9 cellular contexts compared by ENCODE assay signal in genomic region chr15:47961401-47962090, GRCh38.
A peak's percentile ranks its signal among the peaks of the same experiment; 100 is the strongest.
DNase-seq lines count a peak whose midpoint lies in the region; ATAC-seq and TF ChIP-seq lines count a peak whose summit lies in the region.
"Had no signal": no experiment of that assay in that cellular context is flagged by ENCODE, and none has a peak within 500 bp of the region (broad histone marks: within the 10 kb centered on the region; RNA-seq: fewer than 3 reads in every experiment).

No MANE protein-coding gene starts in this region.

- H3K14ac ChIP-seq in H9 (ENCODE audit: insufficient read depth, low read length), result no peak overlapping the region

- H4K91ac ChIP-seq in H9 (ENCODE audit: insufficient read length, low read depth, low read length), result no peak overlapping the region

- H3T11ph ChIP-seq in H9 (ENCODE audit: low read length), result no peak overlapping the region

- H3K4me2 ChIP-seq in mammary epithelial cell (ENCODE audit: insufficient read depth, low read depth, low read length) (no peak overlapping the region), H9 (ENCODE audit: insufficient read depth, insufficient read length, low read length) (no peak overlapping the region)

- no peak overlapping the region for H3K4me3 Mint-ChIP-seq in dendritic cell treated with granulocyte-macrophage colony-stimulating factor and Interleukin-4, amounts not matched to agents 40 ng/mL and 50 ng/mL, for 4 days
- H3K4me3 Mint-ChIP-seq in H9, result no peak overlapping the region

- H2BK5ac ChIP-seq in H9 (ENCODE audit: insufficient read length, low read length), result no peak overlapping the region

- no peak overlapping the region for H4K5ac ChIP-seq in H9 (ENCODE audit: insufficient read length, low read depth, low read length)

- no peak overlapping the region for H2BK120ac ChIP-seq in H9 (ENCODE audit: low read depth, low read length, poor library complexity, severe bottlenecking)

- H3K4me3 ChIP-seq in mammary epithelial cell (replicated peaks in 1 of 3; ENCODE audit: insufficient read depth in 1 of 3, low read depth in 2 of 3, low read length in 3 of 3), result no peak overlapping the region

- TF ChIP-seq CTCF in mammary epithelial cell (conservative IDR thresholded peaks at IDR 0.05 in 1 of 2, IDR thresholded peaks at IDR 0.05 in 1 of 2; ENCODE audit: extremely low read depth in 1 of 2, insufficient read depth in 1 of 2, low read depth in 1 of 2, low read length in 2 of 2) (no peak), H9 (conservative IDR thresholded peaks at IDR 0.05) (no peak)

- DNase-seq in OCI-M2 (lab: John Stamatoyannopoulos, UW; ENCODE audit: unreplicated experiment), result no peak
- no peak for DNase-seq in mammary epithelial cell
- DNase-seq in DMS 273 (lab: John Stamatoyannopoulos, UW; ENCODE audit: unreplicated experiment), result no peak
- DNase-seq in H9, result no peak
- DNase-seq: aorta had no signal

- H2AFZ ChIP-seq in mammary epithelial cell (ENCODE audit: low read depth, low read length) (no peak overlapping the region), H9 (ENCODE audit: low read length) (no peak overlapping the region)

- H3K36me3 ChIP-seq in mammary epithelial cell (ENCODE audit: insufficient read depth, low read length), result no peaks in the 10 kb centered on the region

- H3K18ac ChIP-seq in H9 (ENCODE audit: insufficient read length, low read depth, low read length), result no peak overlapping the region

- no peaks in the 10 kb centered on the region for H3K9me3 Mint-ChIP-seq in dendritic cell treated with granulocyte-macrophage colony-stimulating factor and Interleukin-4, amounts not matched to agents 40 ng/mL and 50 ng/mL, for 4 days
- H3K9me3 Mint-ChIP-seq in H9, result no peaks in the 10 kb centered on the region

- H3K9me3 ChIP-seq in mammary epithelial cell (replicated peaks; ENCODE audit: insufficient read depth, low read length) (no peaks in the 10 kb centered on the region), H9 (ENCODE audit: control insufficient read depth, low read depth, low read length) (no peaks in the 10 kb centered on the region)

- H2BK20ac ChIP-seq in H9 (ENCODE audit: low read depth, low read length, poor library complexity, severe bottlenecking), result no peak overlapping the region

- H3K4me1 Mint-ChIP-seq in dendritic cell treated with granulocyte-macrophage colony-stimulating factor and Interleukin-4, amounts not matched to agents 40 ng/mL and 50 ng/mL, for 4 days (ENCODE audit: low read depth), result peaks cover 31% of the 10 kb centered on the region
- peaks cover 24 to 27% of the 10 kb centered on the region in 2 experiments for H3K4me1 Mint-ChIP-seq in H9

- H3K27ac ChIP-seq in mammary epithelial cell (ENCODE audit: insufficient read depth, low read depth, low read length), result no peak overlapping the region
- H3K27ac ChIP-seq in H9 (ENCODE audit: insufficient read length, low read depth, low read length), result no peak overlapping the region

- no peaks in the 10 kb centered on the region for H3K4me1 ChIP-seq in mammary epithelial cell (ENCODE audit: insufficient read depth, low read length)
- H3K4me1 ChIP-seq in H9 (ENCODE audit: insufficient read depth, low read length), result no peaks in the 10 kb centered on the region

- dilution Hi-C loops in mammary epithelial cell (cut with HindIII; ENCODE audit: low sequenced_read_pairs), result loop anchor here (25.0 kb wide), 1 partner anchor 774 kb away; no protein-coding TSS in a partner anchor

- H3K79me1 ChIP-seq in H9 (ENCODE audit: insufficient read depth, low read depth, low read length, poor library complexity, severe bottlenecking), result no peaks in the 10 kb centered on the region

- 71% methylated on average over 9 of the region's 9 CpGs for WGBS in mammary epithelial cell (ENCODE audit: low coverage, missing lambda C conversion rate)
- no CpG with 5 or more reads among the region's 9 CpGs for WGBS in H9 (ENCODE audit: extremely low coverage, insufficient read length, low lambda C conversion rate)

- no peak overlapping the region for H4K8ac ChIP-seq in H9 (replicated peaks; ENCODE audit: insufficient read length, low read depth, low read length)

- H3K4ac ChIP-seq in H9 (ENCODE audit: low read depth, low read length), result no peak overlapping the region

- no peak overlapping the region for H3K56ac ChIP-seq in H9 (ENCODE audit: insufficient read length, low read depth, low read length)

- peak overlapping the region; percentile 46 for H3K27ac Mint-ChIP-seq in dendritic cell treated with granulocyte-macrophage colony-stimulating factor and Interleukin-4, amounts not matched to agents 40 ng/mL and 50 ng/mL, for 4 days
- H3K27ac Mint-ChIP-seq in H9, result no peak overlapping the region

- in situ Hi-C loops in mammary epithelial cell (cut with MboI; ENCODE audit: low sequenced_read_pairs in 2 of 2), result loop anchor here in 1 of 2 donors (25.0 kb wide), 1 partner anchor 449 kb away; no protein-coding TSS in a partner anchor

- CTCF ChIA-PET in mammary epithelial cell (lab: Charles Lee; ENCODE audit: low non-redundant PET), result no interaction called here

- intact Hi-C loops in dendritic cell treated with granulocyte-macrophage colony-stimulating factor and Interleukin-4, amounts not matched to agents 40 ng/mL and 50 ng/mL, for 4 days (cut with micrococcal nuclease), result no loop called here
- intact Hi-C loops in mammary epithelial cell (cut with micrococcal nuclease), result no loop called here

- no peaks in the 10 kb centered on the region for H3K23me2 ChIP-seq in H9 (ENCODE audit: insufficient read length, low read depth, low read length, poor library complexity, severe bottlenecking)

- H2BK12ac ChIP-seq in H9 (ENCODE audit: insufficient read length, low read depth, low read length), result no peak overlapping the region

- no TSS peak for BruUV-seq in mammary epithelial cell (replicated peaks; lab: Mats Ljungman, UMichigan)

- H3K27me3 ChIP-seq in mammary epithelial cell (ENCODE audit: insufficient read depth, low read length) (no peaks in the 10 kb centered on the region), H9 (ENCODE audit: insufficient read depth, low read length) (no peaks in the 10 kb centered on the region)

- no peak overlapping the region for H2BK15ac ChIP-seq in H9 (ENCODE audit: low read depth, low read length)

- H3K27me3 Mint-ChIP-seq in dendritic cell treated with granulocyte-macrophage colony-stimulating factor and Interleukin-4, amounts not matched to agents 40 ng/mL and 50 ng/mL, for 4 days, result peaks cover 20% of the 10 kb centered on the region
- H3K27me3 Mint-ChIP-seq in H9 (ENCODE audit: low read depth), result peaks cover 4% of the 10 kb centered on the region; the same call in 1 of the 2 replicates

- ATAC-seq in GM18867 (IDR thresholded peaks at IDR 0.05; ENCODE audit: unreplicated experiment), result peak; percentile 90
- ATAC-seq in GM21717 (IDR thresholded peaks at IDR 0.05; ENCODE audit: unreplicated experiment), result peak; percentile 87
- peak; percentile 89 for ATAC-seq in HG03521 (IDR thresholded peaks at IDR 0.05; ENCODE audit: unreplicated experiment)

- H2AK5ac ChIP-seq in H9 (ENCODE audit: insufficient read length, low read length), result no peak overlapping the region

- no peak overlapping the region for H3K23ac ChIP-seq in H9 (ENCODE audit: insufficient read length, low read depth, low read length)

- no peaks in the 10 kb centered on the region for H4K20me1 ChIP-seq in mammary epithelial cell (ENCODE audit: insufficient read depth, low read length)
- no peaks in the 10 kb centered on the region for H4K20me1 ChIP-seq in H9 (ENCODE audit: control insufficient read depth, insufficient read depth, insufficient read length)

- H3K9ac ChIP-seq in mammary epithelial cell (ENCODE audit: insufficient read depth, low read length) (no peak overlapping the region), H9 (ENCODE audit: extremely low read depth, insufficient read length, low read length) (no peak overlapping the region)

- no peaks in the 10 kb centered on the region for H3K36me3 Mint-ChIP-seq in dendritic cell treated with granulocyte-macrophage colony-stimulating factor and Interleukin-4, amounts not matched to agents 40 ng/mL and 50 ng/mL, for 4 days (ENCODE audit: low read depth)
- no peaks in the 10 kb centered on the region for H3K36me3 Mint-ChIP-seq in H9 (ENCODE audit: insufficient read depth in 1 of 3, low read depth in 3 of 3)

- no peaks in the 10 kb centered on the region for H3K79me2 ChIP-seq in mammary epithelial cell (ENCODE audit: insufficient read depth, low read length)
- H3K79me2 ChIP-seq in H9 (ENCODE audit: insufficient read depth, low read length), result no peaks in the 10 kb centered on the region
